8 cellular contexts compared by ENCODE assay signal in the genomic region with DNA sequence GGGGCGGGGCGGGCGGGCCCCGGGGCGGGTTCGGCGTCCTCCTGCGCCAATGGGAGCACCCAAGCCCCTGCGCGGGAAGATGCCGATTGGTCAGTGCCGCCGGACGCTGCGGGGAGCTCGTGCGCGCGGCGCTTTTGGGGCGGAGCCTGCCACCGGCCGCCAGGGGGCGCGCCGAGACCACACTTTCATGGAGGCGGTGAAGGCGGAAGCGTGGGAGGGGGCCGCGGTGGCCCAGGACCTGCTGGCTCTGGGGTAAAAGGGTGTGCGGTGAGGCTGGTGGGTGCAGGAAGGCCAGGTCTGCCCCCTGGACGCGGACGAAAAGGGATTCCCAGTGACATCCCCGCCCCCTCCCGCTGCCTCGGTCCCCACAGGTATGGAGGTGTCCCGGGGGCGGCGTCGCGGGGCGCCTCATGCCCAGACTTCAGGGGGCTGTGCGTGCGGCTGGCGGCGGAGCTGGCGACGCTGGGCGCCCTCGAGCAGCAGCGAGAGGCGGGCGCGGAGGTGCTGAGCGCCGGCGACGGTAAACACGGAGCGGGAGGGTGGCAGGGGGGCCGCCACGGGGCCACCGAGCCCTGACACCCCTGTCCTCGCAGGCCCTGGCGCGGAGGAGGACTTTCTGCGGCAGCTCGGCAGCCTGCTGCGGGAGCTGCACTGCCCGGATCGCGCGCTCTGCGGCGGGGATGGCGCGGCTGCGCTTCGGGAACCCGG. TPM values are rescaled to one million over a fixed set of nuclear protein-coding genes. Genes with fewer than 3 reads are reported as not detected.
A peak's percentile ranks its signal among the peaks of the same experiment; 100 is the strongest.
DNase-seq lines count a peak whose midpoint lies in the region; TF ChIP-seq lines count a peak whose summit lies in the region.

Gene FAM98C, plus strand, starts transcription at position 127 of the 708 bp plus-strand sequence. Its CDS starts 61 bp downstream, at position 188.

- peak within 1 kb of the TSS; percentile 74 for H3K27ac ChIP-seq in temporal lobe (ENCODE audit: low read depth, low read length)

- no peaks in the 10 kb centered on the region for H3K27me3 Mint-ChIP-seq in activated naive CD4-positive, alpha-beta T cell treated with anti-CD3 and anti-CD28 coated beads for 36 hours (ENCODE audit: low read depth)

- peak; percentile 64 for TF ChIP-seq CTCF in GM06990 (IDR thresholded peaks at IDR 0.05; ENCODE audit: insufficient read depth, low read length, poor library complexity, severe bottlenecking)
- TF ChIP-seq CTCF in HFF-Myc (IDR thresholded peaks at IDR 0.05; ENCODE audit: low read depth, low read length, missing control alignments): peak; percentile 88

- H3K27me3 ChIP-seq in GM06990 (replicated peaks; ENCODE audit: control insufficient read depth, insufficient read depth, low read length): no peaks in the 10 kb centered on the region

- in situ Hi-C loops in SK-MEL-5 (cut with HindIII; ENCODE audit: low pct_unique_long_range_greater_than_20kb, low sequenced_read_pairs): no loop called here

- peaks cover 11% of the 10 kb centered on the region for H3K36me3 Mint-ChIP-seq in activated naive CD4-positive, alpha-beta T cell treated with anti-CD3 and anti-CD28 coated beads for 36 hours (ENCODE audit: low read depth)

- no peaks in the 10 kb centered on the region for H3K9me3 Mint-ChIP-seq in activated naive CD4-positive, alpha-beta T cell treated with anti-CD3 and anti-CD28 coated beads for 36 hours

- intact Hi-C loops in activated naive CD4-positive, alpha-beta T cell treated with anti-CD3 and anti-CD28 coated beads for 36 hours (cut with micrococcal nuclease): loop anchor here (1.0 to 10.0 kb wide), 10 partner anchors 24 to 528 kb away; partner anchors contain the start of genes ECH1, MRPS12, PSMD8 and RASGRP4

- H3K4me1 Mint-ChIP-seq in activated naive CD4-positive, alpha-beta T cell treated with anti-CD3 and anti-CD28 coated beads for 36 hours (ENCODE audit: low read depth): peaks cover 15% of the 10 kb centered on the region

- H3K36me3 ChIP-seq in GM06990 (ENCODE audit: control insufficient read depth, insufficient read depth, low read length): peaks cover 3% of the 10 kb centered on the region

- H3K4me3 ChIP-seq in GM06990 (replicated peaks; ENCODE audit: low read depth, low read length) (peak within 1 kb of the TSS; percentile 67), HFF-Myc (replicated peaks; ENCODE audit: low read depth, low read length) (peak within 1 kb of the TSS; percentile 77)

- H3K4me3 Mint-ChIP-seq in activated naive CD4-positive, alpha-beta T cell treated with anti-CD3 and anti-CD28 coated beads for 36 hours: peak within 1 kb of the TSS; percentile 90

- CTCF ChIA-PET in activated naive CD4-positive, alpha-beta T cell treated with anti-CD3 and anti-CD28 coated beads for 36 hours (lab: Charles Lee): interaction anchor here (0.5 to 2.7 kb wide), 40 partner anchors 9 to 640 kb away, joined by 3 to 18 read pairs (median 4); partner anchors contain the start of genes ACTN4, EIF3K, GGN and MAP4K1

- DNase-seq in GM06990 (ENCODE audit: extremely low read depth, insufficient read length): peak; percentile 98
- DNase-seq in HFF-Myc (ENCODE audit: extremely low read depth, low read depth): peak; percentile 82
- DNase-seq in MV-4-11 (lab: John Stamatoyannopoulos, UW): peak; percentile 98
- peak; percentile 95 for DNase-seq in SK-MEL-5 (ENCODE audit: low read depth, low spot score)
- peak; percentile 98 for DNase-seq in activated naive CD4-positive, alpha-beta T cell treated with anti-CD3 and anti-CD28 coated beads for 36 hours
- DNase-seq in germinal center (ENCODE audit: low spot score): peak; percentile 100
- DNase-seq in occipital lobe (lab: John Stamatoyannopoulos, UW): peak; percentile 97

- peak within 1 kb of the TSS; percentile 84 for H3K27ac Mint-ChIP-seq in activated naive CD4-positive, alpha-beta T cell treated with anti-CD3 and anti-CD28 coated beads for 36 hours

RNA-seq across cellular contexts. Expression of gene FAM98C, which starts in this region (rescaled TPM):
- 6.9 and 8.9 TPM in 2 replicates for total RNA-seq in SK-MEL-5 (2014; rRNA removed; shearing (Covaris generic))
- 10.9 and 12.9 TPM in 2 replicates for polyA plus RNA-seq in SK-MEL-5 (2015; cell fraction: cytosol; rRNA removed)
- 21.7 and 31.7 TPM in 2 replicates for polyA plus RNA-seq in SK-MEL-5 (2015; cell fraction: nucleus; rRNA removed)
- 10 to 100 TPM; 21.5 to 27.0 TPM for total RNA-seq in activated naive CD4-positive, alpha-beta T cell treated with anti-CD3 and anti-CD28 coated beads for 36 hours
- total RNA-seq in occipital lobe (8.0 TPM), temporal lobe (9.3 TPM)

Comparison
In these comparisons a context has a peak if more than half of its experiments do, and no peak if none do; other contexts are left out.
1. Peak in every context shown above with its lines: DNase-seq, H3K4me3 ChIP-seq and H3K27ac ChIP-seq.